ENCODE assay signal across 1 cellular context in the genomic region with DNA sequence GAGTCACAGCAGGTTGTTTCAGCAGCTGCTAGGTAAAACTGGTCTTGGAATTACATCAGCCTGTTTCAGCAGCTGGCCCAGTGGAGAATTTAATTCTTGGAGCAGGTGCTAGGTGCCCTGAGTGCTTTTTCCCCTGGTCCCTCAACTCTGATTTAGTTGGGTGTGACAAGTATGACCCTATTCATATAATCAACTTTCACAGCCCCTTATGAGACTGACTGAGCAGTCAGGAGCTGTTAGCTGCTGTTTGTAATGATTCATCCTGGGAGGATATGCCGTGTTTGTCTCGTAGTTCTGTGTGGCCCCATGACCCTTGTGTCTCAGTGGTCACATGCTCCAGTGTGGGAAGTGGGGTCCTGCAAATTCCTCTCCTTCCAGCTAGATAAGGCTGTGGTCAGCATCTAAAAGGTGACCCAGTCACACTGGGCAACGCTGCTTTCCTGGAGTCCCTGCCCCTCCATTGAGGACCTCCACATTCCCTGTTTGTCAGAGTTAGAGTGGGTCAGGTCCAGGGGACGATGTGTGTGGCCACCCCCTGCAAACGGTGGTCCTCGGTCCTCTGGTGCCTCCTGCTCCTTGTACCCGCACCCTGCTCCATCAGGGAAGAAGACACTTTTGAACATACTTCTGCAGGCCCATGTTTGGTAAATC.
A peak's percentile ranks its signal among the peaks of the same experiment; 100 is the strongest.
TF ChIP-seq lines count a peak whose summit lies in the region.

No MANE protein-coding gene starts in this region.

TF ChIP-seq in HepG2, 621 proteins besides CTCF, POLR2A, EP300 and RAD21:
- TF ChIP-seq FOSL2 (CRISPR knock-in tag; IDR thresholded peaks at IDR 0.05) = peak; percentile 25; the same call in 1 of the 2 replicates
- no peak for TF ChIP-seq SALL2 (CRISPR knock-in tag; IDR thresholded peaks at IDR 0.05)
- TF ChIP-seq ZNF335 (CRISPR knock-in tag; IDR thresholded peaks at IDR 0.05) = no peak
TF ChIP-seq in HepG2: peak in this region for 1.
